ENCODE assay signal across 1 cellular context in the genomic region with DNA sequence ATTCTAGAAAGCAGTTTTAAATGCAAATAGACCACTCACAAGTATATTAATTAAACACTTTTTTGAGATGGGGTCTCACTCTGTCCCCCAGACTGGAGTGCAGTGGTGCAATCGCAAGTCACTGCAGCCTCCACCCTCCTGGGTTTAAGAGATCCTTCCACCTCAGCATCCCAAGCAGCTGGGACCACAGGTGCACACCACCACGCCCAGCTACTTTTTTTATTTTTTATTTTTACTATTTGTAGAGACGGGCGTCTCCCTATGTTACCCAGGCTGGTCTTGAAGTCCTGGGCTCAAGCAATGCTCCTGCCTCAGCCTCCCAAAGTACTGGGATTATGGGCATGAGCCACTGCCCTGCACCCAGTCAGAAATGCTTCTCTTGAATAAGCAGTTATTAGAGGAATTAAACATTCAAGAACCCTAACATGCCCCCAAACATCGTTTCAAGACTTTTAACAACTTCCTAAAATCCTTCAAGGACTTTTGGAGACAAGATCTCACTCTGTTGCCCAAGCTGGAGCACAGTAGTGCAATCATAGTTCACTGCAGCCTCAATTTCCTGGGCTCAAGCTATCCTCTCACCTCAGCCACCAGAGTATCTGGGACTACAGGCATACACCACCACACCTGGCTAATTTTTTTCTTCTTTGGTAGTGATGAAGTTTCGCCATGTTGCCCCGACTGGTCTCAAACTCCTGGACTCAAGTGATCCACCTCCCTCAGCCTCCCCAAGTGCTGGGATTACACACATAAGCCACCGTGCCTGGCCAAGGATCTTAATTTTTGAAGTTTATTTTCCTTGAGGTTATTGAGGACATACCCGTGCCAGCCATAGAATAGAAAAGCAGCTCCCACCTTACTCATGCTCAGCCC.
TF ChIP-seq lines count a peak whose summit lies in the region.

No MANE protein-coding gene starts in this region.

TF ChIP-seq in HEK293, 187 proteins besides CTCF, POLR2A, EP300 and RAD21 (continued from another document):
- peak; percentile 43; the same call in 1 of the 2 replicates for TF ChIP-seq WT1 (tag by site-specific recombination; IDR thresholded peaks at IDR 0.05)
- TF ChIP-seq, protein P1, sequence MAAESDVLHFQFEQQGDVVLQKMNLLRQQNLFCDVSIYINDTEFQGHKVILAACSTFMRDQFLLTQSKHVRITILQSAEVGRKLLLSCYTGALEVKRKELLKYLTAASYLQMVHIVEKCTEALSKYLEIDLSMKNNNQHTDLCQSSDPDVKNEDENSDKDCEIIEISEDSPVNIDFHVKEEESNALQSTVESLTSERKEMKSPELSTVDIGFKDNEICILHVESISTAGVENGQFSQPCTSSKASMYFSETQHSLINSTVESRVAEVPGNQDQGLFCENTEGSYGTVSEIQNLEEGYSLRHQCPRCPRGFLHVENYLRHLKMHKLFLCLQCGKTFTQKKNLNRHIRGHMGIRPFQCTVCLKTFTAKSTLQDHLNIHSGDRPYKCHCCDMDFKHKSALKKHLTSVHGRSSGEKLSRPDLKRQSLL (tag by site-specific recombination; IDR thresholded peaks at IDR 0.05): no peak
TF ChIP-seq in HEK293: peak in this region for 3.
